Comparison of ENCODE assay signal across 26 cellular contexts in the genomic region with DNA sequence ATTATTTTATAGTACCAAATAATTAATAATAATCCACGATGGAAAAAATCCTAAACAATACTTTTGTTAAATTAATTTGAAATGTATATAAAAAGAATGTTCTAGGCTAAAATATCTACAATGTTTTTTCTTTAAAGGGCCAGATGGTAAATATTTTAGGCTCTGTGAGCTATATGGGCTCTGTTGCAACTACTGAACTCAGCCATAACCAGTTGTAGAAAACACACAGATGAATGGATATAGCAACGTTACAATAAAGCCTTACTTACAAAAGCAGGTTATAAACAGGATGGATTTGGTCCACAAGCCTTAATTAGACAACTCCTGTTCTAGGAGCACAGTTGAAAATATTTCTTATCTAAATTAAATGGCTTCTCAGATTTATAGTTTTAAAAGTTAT.
"Had no signal": no experiment of that assay in that cellular context is flagged by ENCODE, and none has a peak within 500 bp of the region (broad histone marks: within the 10 kb centered on the region; RNA-seq: fewer than 3 reads in every experiment).

No MANE protein-coding gene starts in this region.

- H3K4me2 ChIP-seq: neural progenitor cell had no signal

- H3K27ac ChIP-seq: lower lobe of right lung, neural progenitor cell, neutrophil, parathyroid adenoma, psoas muscle, right atrium auricular region, skin epidermis, spleen, suprapubic skin, thoracic aorta, tibial artery, vagina had no signal

- H3K79me2 ChIP-seq: parathyroid adenoma had no signal

- DNase-seq: head of caudate nucleus; hypothalamus; immature natural killer cell; left ventricle myocardium superior; lower lobe of right lung; mammary epithelial cell; mesenchymal stem cell; naive B cell; natural killer cell; nephron progenitor cell; occipital lobe; psoas muscle; spleen; stimulated activated CD4-positive, alpha-beta T cell treated with anti-CD3 and anti-CD28 coated beads, Interleukin-4, amount 100 ng/mL, for 24 hours; stimulated activated naive CD4-positive, alpha-beta T cell; tibial artery had no signal

- H3K27me3 ChIP-seq: neural progenitor cell, neutrophil, right atrium auricular region, spleen, suprapubic skin, tibial artery, vagina had no signal

- H2AFZ ChIP-seq: neural progenitor cell, parathyroid adenoma had no signal

- H3K4me1 ChIP-seq: lower lobe of right lung, neural progenitor cell, parathyroid adenoma, psoas muscle, right atrium auricular region, spleen, suprapubic skin, tibial artery, vagina had no signal

- H3K36me3 ChIP-seq: lower lobe of right lung, neural progenitor cell, neutrophil, right atrium auricular region, spleen, suprapubic skin, thoracic aorta, tibial artery, vagina had no signal

- ATAC-seq: left ventricle myocardium superior; natural killer cell; psoas muscle; sciatic nerve; stimulated activated effector memory CD8-positive, alpha-beta T cell treated with anti-CD3 and anti-CD28 coated beads, Interleukin-12 subunit alpha, Interleukin-12 subunit beta, amount 100 ng/mL, for 72 hours had no signal

- H3K9ac ChIP-seq: neural progenitor cell, parathyroid adenoma had no signal

- H3K9me3 ChIP-seq: lower lobe of right lung, neutrophil, psoas muscle, right atrium auricular region, spleen, suprapubic skin, thoracic aorta, tibial artery, vagina had no signal

- H3K4me3 ChIP-seq: lower lobe of right lung, neural progenitor cell, psoas muscle, right atrium auricular region, skin epidermis, spleen, suprapubic skin, thoracic aorta, tibial artery, vagina had no signal
